ENCODE assay signal across 10 cellular contexts in genomic region chr1:55143686-55144085, GRCh38.
A peak's percentile ranks its signal among the peaks of the same experiment; 100 is the strongest.
DNase-seq lines count a peak whose midpoint lies in the region; ATAC-seq, FAIRE-seq and TF ChIP-seq lines count a peak whose summit lies in the region.
"Had no signal": no experiment of that assay in that cellular context is flagged by ENCODE, and none has a peak within 500 bp of the region (broad histone marks: within the 10 kb centered on the region; RNA-seq: fewer than 3 reads in every experiment).

No MANE protein-coding gene starts in this region.

- peak; percentile 45 for ATAC-seq in stimulated activated naive CD8-positive, alpha-beta T cell treated with anti-CD3 and anti-CD28 coated beads, Interleukin-15, Interleukin-2, amounts not matched to agents 100 U/mL and 50 U/mL, for 24 hours
- ATAC-seq in GM19452 (IDR thresholded peaks at IDR 0.05; ENCODE audit: unreplicated experiment), result no peak
- no peak for ATAC-seq in HG02970 (IDR thresholded peaks at IDR 0.05; ENCODE audit: low FRiP score, unreplicated experiment)

- H3K9me3 Mint-ChIP-seq in activated naive CD4-positive, alpha-beta T cell treated with anti-CD3 and anti-CD28 coated beads, Interleukin-2, amount 10 ng/mL, durations not matched to agents 7 days and 5 days, result no peaks in the 10 kb centered on the region

- H3K4me1 Mint-ChIP-seq in activated naive CD4-positive, alpha-beta T cell treated with anti-CD3 and anti-CD28 coated beads, Interleukin-2, amount 10 ng/mL, durations not matched to agents 7 days and 5 days, result peaks cover 13% of the 10 kb centered on the region

- H3K4me3 Mint-ChIP-seq in activated naive CD4-positive, alpha-beta T cell treated with anti-CD3 and anti-CD28 coated beads, Interleukin-2, amount 10 ng/mL, durations not matched to agents 7 days and 5 days, result no peak overlapping the region

- peak; percentile 29 for DNase-seq in activated naive CD4-positive, alpha-beta T cell treated with anti-CD3 and anti-CD28 coated beads, Interleukin-2, amount 10 ng/mL, durations not matched to agents 7 days and 5 days
- no peak for DNase-seq in activated naive CD4-positive, alpha-beta T cell (lab: John Stamatoyannopoulos, UW)
- DNase-seq in NCI-H2107 (lab: John Stamatoyannopoulos, UW), result peak; percentile 13
- DNase-seq in bronchial epithelial cell (ENCODE audit: low read depth), result no peak
- no peak for DNase-seq in stimulated activated naive CD8-positive, alpha-beta T cell treated with anti-CD3 and anti-CD28 coated beads, Interleukin-15, Interleukin-2, amounts not matched to agents 100 U/mL and 50 U/mL, for 24 hours
- DNase-seq in suprapubic skin (ENCODE audit: low spot score in 2 of 2), result no peak
- DNase-seq: NCI-H1436 had no signal

- peak; percentile 10 for TF ChIP-seq CTCF in bronchial epithelial cell (IDR thresholded peaks at IDR 0.05; ENCODE audit: insufficient read depth, low read length, severe bottlenecking)
- no peak for TF ChIP-seq CTCF in suprapubic skin (IDR thresholded peaks at IDR 0.05)

- H3K9me3 ChIP-seq in suprapubic skin, result no peaks in the 10 kb centered on the region

- H3K4me3 ChIP-seq in bronchial epithelial cell (ENCODE audit: low read depth, low read length), result no peak overlapping the region
- no peak overlapping the region for H3K4me3 ChIP-seq in suprapubic skin

- H3K36me3 ChIP-seq in bronchial epithelial cell (ENCODE audit: control insufficient read depth, insufficient read depth, low read length), result no peaks in the 10 kb centered on the region
- peaks cover 55% of the 10 kb centered on the region for H3K36me3 ChIP-seq in suprapubic skin

- CTCF ChIA-PET in activated naive CD4-positive, alpha-beta T cell treated with anti-CD3 and anti-CD28 coated beads, Interleukin-2, amount 10 ng/mL, durations not matched to agents 7 days and 5 days (lab: Charles Lee), result interaction anchor here (0.6 to 2.2 kb wide), 13 partner anchors 10 to 194 kb away, joined by 3 to 28 read pairs (median 3); partner anchors contain the start of gene USP24

- 94% methylated on average over 3 of the region's 3 CpGs for WGBS in suprapubic skin

- H3K27me3 Mint-ChIP-seq in activated naive CD4-positive, alpha-beta T cell treated with anti-CD3 and anti-CD28 coated beads, Interleukin-2, amount 10 ng/mL, durations not matched to agents 7 days and 5 days, result no peaks in the 10 kb centered on the region

- H3K4me1 ChIP-seq in suprapubic skin, result peaks cover 12% of the 10 kb centered on the region

- no peak overlapping the region for H3K27ac Mint-ChIP-seq in activated naive CD4-positive, alpha-beta T cell treated with anti-CD3 and anti-CD28 coated beads, Interleukin-2, amount 10 ng/mL, durations not matched to agents 7 days and 5 days

- no peak overlapping the region for H3K27ac ChIP-seq in suprapubic skin
- H3K27ac ChIP-seq: epithelial cell of prostate had no signal

- peaks cover 47% of the 10 kb centered on the region for H3K36me3 Mint-ChIP-seq in activated naive CD4-positive, alpha-beta T cell treated with anti-CD3 and anti-CD28 coated beads, Interleukin-2, amount 10 ng/mL, durations not matched to agents 7 days and 5 days

- TF ChIP-seq EP300 in suprapubic skin (IDR thresholded peaks at IDR 0.05), result no peak

- H3K27me3 ChIP-seq in bronchial epithelial cell (ENCODE audit: control insufficient read depth, insufficient read depth, low read length) (no peaks in the 10 kb centered on the region), suprapubic skin (no peaks in the 10 kb centered on the region)

- no peak for FAIRE-seq in bronchial epithelial cell (lab: Jason Lieb, UNC)

- no peak for TF ChIP-seq POLR2A in suprapubic skin (IDR thresholded peaks at IDR 0.05)

Comparison
In these comparisons a context has a peak if more than half of its experiments do, and no peak if none do; other contexts are left out.
1. DNase-seq: peak in activated naive CD4-positive, alpha-beta T cell treated with anti-CD3 and anti-CD28 coated beads, Interleukin-2, amount 10 ng/mL, durations not matched to agents 7 days and 5 days (single experiment) and NCI-H2107 (single experiment); none in activated naive CD4-positive, alpha-beta T cell (0 of 4), bronchial epithelial cell (single experiment), stimulated activated naive CD8-positive, alpha-beta T cell treated with anti-CD3 and anti-CD28 coated beads, Interleukin-15, Interleukin-2, amounts not matched to agents 100 U/mL and 50 U/mL, for 24 hours (single experiment) and suprapubic skin (0 of 2).